In the genomic region with DNA sequence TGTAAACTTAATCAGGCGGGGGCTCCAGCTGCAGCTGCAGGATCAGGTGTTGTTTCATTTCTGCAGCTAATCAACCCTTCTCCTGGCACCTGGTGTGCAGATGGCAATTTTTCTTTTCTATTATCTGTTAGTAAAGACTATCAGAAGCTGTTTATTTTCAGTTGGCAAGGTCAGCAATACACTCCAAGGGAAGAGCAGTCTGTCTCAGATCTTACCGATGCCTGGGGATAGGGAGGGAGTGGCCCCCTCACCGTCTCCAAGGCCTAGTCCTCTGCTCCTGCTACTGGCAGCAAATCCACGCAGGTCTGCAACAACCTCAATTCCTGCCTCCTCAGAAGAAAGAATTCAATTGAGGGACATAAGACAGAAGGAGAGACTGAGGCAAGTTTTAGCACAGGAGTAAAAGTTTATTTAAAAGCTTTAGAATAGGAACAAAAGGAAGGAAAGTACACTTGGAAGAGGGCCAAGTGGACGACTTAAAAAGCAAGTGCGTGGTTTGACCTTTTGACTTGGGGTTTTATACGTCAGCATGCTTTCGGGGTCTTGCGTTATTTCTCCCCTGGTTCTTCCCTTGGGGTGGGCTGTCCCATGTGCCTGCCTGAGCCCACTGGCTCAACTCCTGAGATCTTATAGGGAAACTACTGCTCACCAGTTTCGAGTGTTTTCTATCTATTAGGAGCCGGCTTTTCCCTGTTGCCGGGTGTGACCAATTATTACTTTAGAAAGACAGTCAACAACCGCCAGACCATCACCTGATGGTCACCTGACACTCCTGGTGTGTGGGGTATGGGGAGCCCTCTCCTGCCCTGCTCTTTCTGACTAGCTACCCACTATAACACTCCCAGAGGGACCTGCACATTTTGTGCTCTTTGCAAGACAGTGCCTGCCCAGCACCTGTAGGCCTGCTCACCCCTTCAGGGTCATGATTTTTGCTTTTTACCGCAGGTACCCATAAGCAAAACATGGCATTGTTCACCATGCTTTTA, we compare ENCODE assay signal across 18 cellular contexts. TPM values are rescaled to one million over a fixed set of nuclear protein-coding genes. Genes with fewer than 3 reads are reported as not detected.
DNase-seq lines count a peak whose midpoint lies in the region; ATAC-seq, FAIRE-seq and TF ChIP-seq lines count a peak whose summit lies in the region.
"Had no signal": no experiment of that assay in that cellular context is flagged by ENCODE, and none has a peak within 500 bp of the region (broad histone marks: within the 10 kb centered on the region; RNA-seq: fewer than 3 reads in every experiment).

No MANE protein-coding gene starts in this region.

- DNase-seq in NCI-H345 treated with DMSO at 0.1 percent for 48 hours (lab: John Stamatoyannopoulos, UW; ENCODE audit: unreplicated experiment) (peak; percentile 61), GM12878 (ENCODE audit: low read depth, low spot score) (no peak), AG08395 (ENCODE audit: low spot score) (no peak)
- DNase-seq in stimulated activated CD4-positive, alpha-beta T cell treated with anti-CD3 and anti-CD28 coated beads, Interleukin-12 subunit alpha, Interleukin-12 subunit beta, amount 100 ng/mL, for 4 hours = no peak
- DNase-seq: adrenal gland; heart right ventricle; stimulated activated CD4-positive, alpha-beta T cell treated with anti-CD3 and anti-CD28 coated beads, Interleukin-1b, Interleukin-23, amount 100 ng/mL, for 48 hours had no signal

- H3K27ac ChIP-seq in BLaER1 (peak overlapping the region; percentile 45; the same call in 1 of the 2 replicates), KMS-11 (peak overlapping the region; percentile 69), GM12878 (ENCODE audit: control insufficient read depth, insufficient read depth) (no peak overlapping the region)
- H3K27ac ChIP-seq: adrenal gland, epithelial cell of prostate, HL-60 had no signal

- H3K4me1 ChIP-seq in BLaER1 (peaks cover 36% of the 10 kb centered on the region), KMS-11 (ENCODE audit: low read depth, poor library complexity, severe bottlenecking) (peaks cover 27% of the 10 kb centered on the region), GM12878 (ENCODE audit: control insufficient read depth, insufficient read depth, low read length) (no peaks in the 10 kb centered on the region)
- H3K4me1 ChIP-seq: adrenal gland had no signal

- no peak for TF ChIP-seq RAD21 in GM12878 (IDR thresholded peaks at IDR 0.05; ENCODE audit: insufficient read depth, low read depth, low read length)

- no peak for TF ChIP-seq EP300 in GM12878 (IDR thresholded peaks at IDR 0.05; ENCODE audit: borderline replicate concordance in 1 of 2, control insufficient read depth in 1 of 2, low read depth in 2 of 2, low read length in 2 of 2)

- no peak for TF ChIP-seq POLR2A in GM12878 (IDR thresholded peaks at IDR 0.05; ENCODE audit: low read depth, low read length)

- 33% methylated on average over 14 of the region's 14 CpGs for WGBS in GM12878 (ENCODE audit: insufficient coverage, insufficient replicate concordance, low lambda C conversion rate, missing lambda C conversion rate)

- no peak for FAIRE-seq in GM12878 (lab: Jason Lieb, UNC)

- H4K20me1 ChIP-seq in BLaER1 (no peaks in the 10 kb centered on the region), KMS-11 (ENCODE audit: insufficient read depth) (no peaks in the 10 kb centered on the region), GM12878 (ENCODE audit: control insufficient read depth, insufficient read depth) (no peaks in the 10 kb centered on the region)

- ATAC-seq in GM12878 (peak; percentile 26), HG02642 (IDR thresholded peaks at IDR 0.05; ENCODE audit: poor library complexity, unreplicated experiment) (no peak), GM21367 (IDR thresholded peaks at IDR 0.05; ENCODE audit: unreplicated experiment) (no peak)
- ATAC-seq: activated CD4-positive, CD25-positive, alpha-beta regulatory T cell treated with anti-CD3 and anti-CD28 coated beads, Interleukin-2, amount 50 U/mL, for 24 hours had no signal

- no peaks in the 10 kb centered on the region for H3K27me3 ChIP-seq in BLaER1
- H3K27me3 ChIP-seq in KMS-11 (ENCODE audit: insufficient read depth, low read depth) = no peaks in the 10 kb centered on the region
- no peaks in the 10 kb centered on the region for H3K27me3 ChIP-seq in GM12878 (replicated peaks in 1 of 2; ENCODE audit: control insufficient read depth in 2 of 2, insufficient read depth in 2 of 2, low read length in 1 of 2)
- H3K27me3 ChIP-seq: adrenal gland, heart right ventricle had no signal

- H2AFZ ChIP-seq in KMS-11 (ENCODE audit: low read depth) (no peak overlapping the region; the same call in 1 of the 2 replicates), GM12878 (ENCODE audit: control insufficient read depth, low read depth, low read length) (no peak overlapping the region)

- H3K4me2 ChIP-seq in BLaER1 (peak overlapping the region; percentile 63), KMS-11 (peak overlapping the region; percentile 71), GM12878 (ENCODE audit: control insufficient read depth, insufficient read depth) (no peak overlapping the region)

- intact Hi-C loops in GM12878 (cut with micrococcal nuclease; ENCODE audit: unreplicated experiment) = no loop called here

- POLR2A ChIA-PET in GM12878 (lab: Charles Lee) = no interaction called here

- H3K4me3 ChIP-seq in BLaER1 (no peak overlapping the region), KMS-11 (IDR thresholded peaks at IDR 0.05; ENCODE audit: insufficient read depth, low read depth, low read length) (no peak overlapping the region), GM12878 (no peak overlapping the region)
- H3K4me3 ChIP-seq: adrenal gland, heart right ventricle had no signal

- TF ChIP-seq CTCF in KMS-11 (conservative IDR thresholded peaks at IDR 0.05; ENCODE audit: low read depth, low read length) = no peak
- TF ChIP-seq CTCF in GM12878 (IDR thresholded peaks at IDR 0.05 in 2 of 3, conservative IDR thresholded peaks at IDR 0.05 in 1 of 3; ENCODE audit: control insufficient read depth in 2 of 3, extremely low read depth in 1 of 3, insufficient read depth in 1 of 3, low read depth in 3 of 3, low read length in 3 of 3) = no peak

- no TSS peak for BruUV-seq in GM12878 (replicated peaks; lab: Mats Ljungman, UMichigan)

- H3K36me3 ChIP-seq in BLaER1 = no peaks in the 10 kb centered on the region
- H3K36me3 ChIP-seq in KMS-11 (ENCODE audit: insufficient read depth) = no peaks in the 10 kb centered on the region
- no peaks in the 10 kb centered on the region for H3K36me3 ChIP-seq in GM12878 (ENCODE audit: control insufficient read depth in 2 of 2, insufficient read depth in 2 of 2, low read length in 1 of 2)
- H3K36me3 ChIP-seq: adrenal gland, heart right ventricle had no signal

- CTCF ChIA-PET in GM12878 (lab: Yijun Ruan, JAX) = no interaction called here

- H3K79me2 ChIP-seq in KMS-11 (ENCODE audit: insufficient read depth, low read depth) = no peaks in the 10 kb centered on the region
- H3K79me2 ChIP-seq in GM12878 (ENCODE audit: control insufficient read depth, insufficient read depth, low read length) = no peaks in the 10 kb centered on the region

- SMC1A ChIA-PET in GM12878 (lab: Charles Lee; ENCODE audit: uncharacterized antibody, unreplicated experiment) = interaction anchor here (1.0 to 1.6 kb wide), 4 partner anchors 19 to 201 kb away, joined by 3 to 4 read pairs (median 3); no protein-coding TSS in a partner anchor

- in situ Hi-C loops in GM12878 (cut with MboI) = no loop called here

- H3K9me3 ChIP-seq in BLaER1 (no peaks in the 10 kb centered on the region), GM12878 (replicated peaks; ENCODE audit: control insufficient read depth, insufficient read depth, low read length) (no peaks in the 10 kb centered on the region)
- H3K9me3 ChIP-seq: adrenal gland, heart right ventricle had no signal

- RAD21 ChIA-PET in GM12878 (lab: Charles Lee; ENCODE audit: unreplicated experiment) = interaction anchor here (1.0 to 1.2 kb wide), 2 partner anchors 10 to 208 kb away, joined by 3 read pairs; a partner anchor contains a TSS

- H3K9ac ChIP-seq in BLaER1 (0 out of 2 replicates have a peak overlapping the region, but pooled peaks have one; percentile 7), KMS-11 (peak overlapping the region; percentile 12; the same call in 1 of the 2 replicates), GM12878 (ENCODE audit: control insufficient read depth, insufficient read depth, low read length) (no peak overlapping the region)

RNA-seq across cellular contexts. Expression of a gene that starts 9.4 kb away (rescaled TPM):
- not detected in 2 replicates for total RNA-seq in GM12878 (2013; cell fraction: nucleolus; rRNA removed)
- total RNA-seq in GM12878 (2014; rRNA removed) = 2.1 and 2.3 TPM in 2 replicates
- total RNA-seq in GM12878 (2014; rRNA removed; fragmentation: Illumina TruSeq; extraction: Trizol) = 1.8 and 2.2 TPM in 2 replicates
- 1.6 and 2.1 TPM in 2 replicates for total RNA-seq in GM12878 (2021)
- 1.1 TPM for polyA plus RNA-seq in GM12878 (2011; ENCODE audit: low read depth)
- 0.04 TPM in 1 of 2 replicates, not detected in the other for polyA plus RNA-seq in GM12878 (2011; rRNA removed)
- 0.06 and 0.07 TPM in 2 replicates for polyA plus RNA-seq in GM12878 (2011; cell fraction: cytosol; rRNA removed)
- polyA plus RNA-seq in GM12878 (2011; cell fraction: nucleus; rRNA removed) = 0.12 TPM in 1 of 2 replicates, not detected in the other
- 0.66 and 0.84 TPM in 2 replicates for polyA plus RNA-seq in GM12878 (2012)
- polyA plus RNA-seq in GM12878 (2014; fragmentation: Illumina TruSeq; extraction: Trizol) = 1.7 and 2.1 TPM in 2 replicates
- 1 to 10 TPM; 1.5 to 2.2 TPM for polyA plus RNA-seq in GM12878 (2014; fragmentation: Nextera tagmentation; extraction: Ambion mirVana)
- 1.6 and 2.5 TPM in 2 replicates for polyA plus RNA-seq in GM12878 (2014; rRNA removed)
- polyA plus RNA-seq in GM12878 (2016; fragmentation: Nextera tagmentation; extraction: Ambion mirVana) = 1 to 10 TPM; 1.2 to 1.7 TPM
- polyA minus RNA-seq in GM12878 (2011; rRNA and poly(A)+ RNA removed) = 0.52 TPM in 1 of 2 replicates, not detected in the other
- not detected in 2 replicates for polyA minus RNA-seq in GM12878 (2011; cell fraction: cytosol; rRNA and poly(A)+ RNA removed)
- not detected in 2 replicates for polyA minus RNA-seq in GM12878 (2011; cell fraction: nucleus; rRNA and poly(A)+ RNA removed)
- total RNA-seq: chondrocyte had no signal

RNA-seq across cellular contexts. Expression of a gene that starts 45.7 kb away (rescaled TPM):
- total RNA-seq in GM12878 (2013; cell fraction: nucleolus; rRNA removed) = not detected in 2 replicates
- 0.17 and 0.27 TPM in 2 replicates for total RNA-seq in GM12878 (2014; rRNA removed)
- total RNA-seq in GM12878 (2014; rRNA removed; fragmentation: Illumina TruSeq; extraction: Trizol) = 0.92 and 1.2 TPM in 2 replicates
- 1.2 TPM in 2 replicates for total RNA-seq in GM12878 (2021)
- 0.17 TPM for polyA plus RNA-seq in GM12878 (2011; ENCODE audit: low read depth)
- polyA plus RNA-seq in GM12878 (2011; rRNA removed) = not detected in 2 replicates
- polyA plus RNA-seq in GM12878 (2011; cell fraction: cytosol; rRNA removed) = not detected in 2 replicates
- polyA plus RNA-seq in GM12878 (2011; cell fraction: nucleus; rRNA removed) = not detected in 2 replicates
- polyA plus RNA-seq in GM12878 (2012) = 0.21 and 0.24 TPM in 2 replicates
- polyA plus RNA-seq in GM12878 (2014; fragmentation: Illumina TruSeq; extraction: Trizol) = 1.6 TPM in 2 replicates
- under 1 TPM; 0.21 to 0.51 TPM for polyA plus RNA-seq in GM12878 (2014; fragmentation: Nextera tagmentation; extraction: Ambion mirVana)
- polyA plus RNA-seq in GM12878 (2014; rRNA removed) = 0.94 and 1.2 TPM in 2 replicates
- polyA plus RNA-seq in GM12878 (2016; fragmentation: Nextera tagmentation; extraction: Ambion mirVana) = under 1 TPM; 0.49 to 0.82 TPM
- polyA minus RNA-seq in GM12878 (2011; rRNA and poly(A)+ RNA removed) = not detected in 2 replicates
- not detected in 2 replicates for polyA minus RNA-seq in GM12878 (2011; cell fraction: cytosol; rRNA and poly(A)+ RNA removed)
- polyA minus RNA-seq in GM12878 (2011; cell fraction: nucleus; rRNA and poly(A)+ RNA removed) = not detected in 2 replicates
- total RNA-seq: chondrocyte, H4, M059J, myocyte had no signal

RNA-seq across cellular contexts. Expression of a gene that starts 48.3 kb away (rescaled TPM):
- total RNA-seq in GM12878 (2013; cell fraction: nucleolus; rRNA removed) = not detected in 2 replicates
- 0.44 TPM in 1 of 2 replicates, not detected in the other for total RNA-seq in GM12878 (2014; rRNA removed)
- total RNA-seq in GM12878 (2014; rRNA removed; fragmentation: Illumina TruSeq; extraction: Trizol) = not detected in 2 replicates
- 0.31 TPM in 1 of 2 replicates, not detected in the other for total RNA-seq in GM12878 (2021)
- not detected for polyA plus RNA-seq in GM12878 (2011; ENCODE audit: low read depth)
- polyA plus RNA-seq in GM12878 (2011; rRNA removed) = not detected in 2 replicates
- not detected in 2 replicates for polyA plus RNA-seq in GM12878 (2011; cell fraction: cytosol; rRNA removed)
- polyA plus RNA-seq in GM12878 (2011; cell fraction: nucleus; rRNA removed) = not detected in 2 replicates
- polyA plus RNA-seq in GM12878 (2012) = 0.06 TPM in 1 of 2 replicates, not detected in the other
- 0.03 TPM in 1 of 2 replicates, not detected in the other for polyA plus RNA-seq in GM12878 (2014; fragmentation: Illumina TruSeq; extraction: Trizol)
- not detected for polyA plus RNA-seq in GM12878 (2014; fragmentation: Nextera tagmentation; extraction: Ambion mirVana)
- not detected in 2 replicates for polyA plus RNA-seq in GM12878 (2014; rRNA removed)
- not detected for polyA plus RNA-seq in GM12878 (2016; fragmentation: Nextera tagmentation; extraction: Ambion mirVana)
- not detected in 2 replicates for polyA minus RNA-seq in GM12878 (2011; rRNA and poly(A)+ RNA removed)
- polyA minus RNA-seq in GM12878 (2011; cell fraction: cytosol; rRNA and poly(A)+ RNA removed) = not detected in 2 replicates
- not detected in 2 replicates for polyA minus RNA-seq in GM12878 (2011; cell fraction: nucleus; rRNA and poly(A)+ RNA removed)
- total RNA-seq: chondrocyte, H4 had no signal
